Comparison of ENCODE assay signal across 9 cellular contexts in the genomic region with DNA sequence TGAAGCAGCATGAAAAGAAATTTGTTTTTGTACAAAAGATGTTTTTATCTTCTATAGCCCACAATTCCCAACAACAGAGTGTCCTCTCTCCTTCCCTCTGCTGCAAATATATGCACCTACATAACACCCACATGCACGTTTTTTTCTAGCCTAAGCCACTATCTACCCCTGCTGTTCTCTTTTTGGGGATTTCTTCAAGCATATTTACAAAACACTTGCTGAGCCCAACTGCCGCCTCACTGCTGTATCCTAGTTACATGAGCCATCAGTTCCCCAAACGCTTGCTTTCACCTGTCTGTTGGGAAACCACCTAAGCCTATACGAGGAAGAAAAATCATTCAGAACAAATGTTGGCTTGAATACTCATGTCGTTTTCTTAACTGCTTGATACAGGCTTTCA.
DNase-seq lines count a peak whose midpoint lies in the region; ATAC-seq and TF ChIP-seq lines count a peak whose summit lies in the region.
"Had no signal": no experiment of that assay in that cellular context is flagged by ENCODE, and none has a peak within 500 bp of the region (broad histone marks: within the 10 kb centered on the region; RNA-seq: fewer than 3 reads in every experiment).

No MANE protein-coding gene starts in this region.

- no peak overlapping the region for H3K4me3 Mint-ChIP-seq in progenitor cell of endocrine pancreas (ENCODE audit: low read depth)

- DNase-seq in activated CD4-positive, CD25-positive, alpha-beta regulatory T cell treated with anti-CD3 and anti-CD28 coated beads, Interleukin-2, amount 50 U/mL, for 72 hours = no peak
- DNase-seq in progenitor cell of endocrine pancreas (ENCODE audit: low spot score, unreplicated experiment) = no peak
- DNase-seq in SK-N-DZ (ENCODE audit: low spot score) = no peak
- no peak for DNase-seq in SHP77 treated with DMSO at 0.1 percent for 48 hours (lab: John Stamatoyannopoulos, UW)
- DNase-seq in NK-92 treated with Interleukin-12 subunit alpha and Interleukin-12 subunit beta, amount 100 ng/mL, for 24 hours (lab: John Stamatoyannopoulos, UW) = no peak
- DNase-seq: heart left ventricle had no signal

- H3K9me3 Mint-ChIP-seq in progenitor cell of endocrine pancreas (ENCODE audit: low read depth) = no peaks in the 10 kb centered on the region

- H3K4me1 Mint-ChIP-seq in progenitor cell of endocrine pancreas (ENCODE audit: low read depth) = peaks cover 30% of the 10 kb centered on the region

- H3K27ac Mint-ChIP-seq in progenitor cell of endocrine pancreas = peak overlapping the region; percentile 78

- H3K27me3 Mint-ChIP-seq in progenitor cell of endocrine pancreas = no peaks in the 10 kb centered on the region

- ATAC-seq in activated CD4-positive, CD25-positive, alpha-beta regulatory T cell treated with anti-CD3 and anti-CD28 coated beads, Interleukin-2, amount 50 U/mL, for 24 hours = peak; percentile 44 to 55
- ATAC-seq in GM21737 (IDR thresholded peaks at IDR 0.05; ENCODE audit: unreplicated experiment) (peak; percentile 75), HG03575 (IDR thresholded peaks at IDR 0.05; ENCODE audit: extremely low read depth, insufficient number of reproducible peaks, low FRiP score, unreplicated experiment) (peak; percentile 66)
- ATAC-seq: heart left ventricle had no signal

- peaks cover 17% of the 10 kb centered on the region for H3K36me3 Mint-ChIP-seq in progenitor cell of endocrine pancreas (ENCODE audit: insufficient read depth)

- TF ChIP-seq CTCF in progenitor cell of endocrine pancreas (IDR thresholded peaks at IDR 0.05; ENCODE audit: unreplicated experiment) = no peak
